In genomic region chr9:128882677-128883590, GRCh38 we compare ENCODE assay signal across 8 cellular contexts. TPM values are rescaled to one million over a fixed set of nuclear protein-coding genes. Genes with fewer than 3 reads are reported as not detected.
DNase-seq lines count a peak whose midpoint lies in the region; ATAC-seq and TF ChIP-seq lines count a peak whose summit lies in the region.

No MANE protein-coding gene starts in this region.

- H3K9me3 ChIP-seq in esophagus (ENCODE audit: control insufficient read depth in 2 of 2, insufficient read depth in 1 of 2, low read depth in 1 of 2, low read length in 1 of 2), result no peaks in the 10 kb centered on the region

- H3K4me3 ChIP-seq in GM12875 (ENCODE audit: low read depth, low read length), result peak overlapping the region; percentile 94
- H3K4me3 ChIP-seq in esophagus (ENCODE audit: low read depth in 1 of 2, low read length in 2 of 2), result peak overlapping the region; percentile 82 to 86

- H3K27me3 ChIP-seq in esophagus (ENCODE audit: control insufficient read depth in 1 of 2, insufficient read depth in 2 of 2, low read length in 2 of 2), result no peaks in the 10 kb centered on the region

- no peak for TF ChIP-seq CTCF in GM12875 (IDR thresholded peaks at IDR 0.05; ENCODE audit: borderline replicate concordance, insufficient read depth, low read depth, low read length)
- no peak for TF ChIP-seq CTCF in omental fat pad (IDR thresholded peaks at IDR 0.05)

- peak; percentile 9 for ATAC-seq in SK-N-SH treated with all-trans-retinoic acid at 6 μM for 48 hours
- peak; percentile 51 for ATAC-seq in omental fat pad (ENCODE audit: low FRiP score)
- no peak for ATAC-seq in GM21786 (IDR thresholded peaks at IDR 0.05; ENCODE audit: unreplicated experiment)
- ATAC-seq in HG03442 (IDR thresholded peaks at IDR 0.05; ENCODE audit: unreplicated experiment), result no peak

- WGBS in esophagus, 2 donors, result 0 to 1% methylated on average over 19 of the region's 19 CpGs

- in situ Hi-C loops in ACHN (cut with HindIII; ENCODE audit: low pct_ligation_motif_present, low pct_unique_long_range_greater_than_20kb, low sequenced_read_pairs), result no loop called here

- DNase-seq in ACHN, result peak; percentile 10
- no peak for DNase-seq in omental fat pad (ENCODE audit: low spot score)
- DNase-seq in foreskin melanocyte, result no peak

- peaks cover 8 to 28% of the 10 kb centered on the region in 2 donors for H3K4me1 ChIP-seq in esophagus (ENCODE audit: control insufficient read depth in 2 of 2, insufficient read depth in 2 of 2, low read length in 1 of 2)

- peaks cover 4 to 9% of the 10 kb centered on the region in 2 donors for H3K36me3 ChIP-seq in esophagus (ENCODE audit: control insufficient read depth in 2 of 2, insufficient read depth in 2 of 2, low read length in 1 of 2)

- H3K27ac ChIP-seq in esophagus (ENCODE audit: low read depth in 2 of 2, low read length in 1 of 2), result peak overlapping the region; percentile 95 to 96

TF ChIP-seq in SK-N-SH treated with all-trans-retinoic acid at 6 μM for 48 hours, 23 proteins besides CTCF, POLR2A, EP300 and RAD21:
- no peak for TF ChIP-seq ZFP30 (CRISPR knock-in tag; IDR thresholded peaks at IDR 0.05)
- TF ChIP-seq PPARA (CRISPR knock-in tag; IDR thresholded peaks at IDR 0.05; ENCODE audit: borderline replicate concordance), result no peak
- TF ChIP-seq ZNF565 (CRISPR knock-in tag; conservative IDR thresholded peaks at IDR 0.05; ENCODE audit: low read depth), result no peak
- TF ChIP-seq PATZ1 (CRISPR knock-in tag; IDR thresholded peaks at IDR 0.05; ENCODE audit: borderline replicate concordance), result no peak
- no peak for TF ChIP-seq ZNF70 (CRISPR knock-in tag; IDR thresholded peaks at IDR 0.05)
- no peak for TF ChIP-seq CREB5 (CRISPR knock-in tag; IDR thresholded peaks at IDR 0.05; ENCODE audit: low read depth)

RNA-seq across cellular contexts. Expression of gene LRRC8A, which starts 1.0 kb away (rescaled TPM):
- polyA plus RNA-seq in esophagus, result 10 to 100 TPM; 38.5 to 55.6 TPM
- total RNA-seq in omental fat pad, result 10 to 100 TPM; 37.8 to 67.1 (median 47.8) TPM

RNA-seq across cellular contexts. Expression of gene KYAT1, which starts 1.2 kb away (rescaled TPM):
- 1 to 10 TPM; 4.0 to 6.7 TPM for polyA plus RNA-seq in esophagus
- total RNA-seq in omental fat pad, result 1 to 10 TPM; 2.9 to 9.3 (median 4.1) TPM

RNA-seq across cellular contexts. Expression of gene PHYHD1, which starts 37.8 kb away (rescaled TPM):
- polyA plus RNA-seq in esophagus, result 10 to 100 TPM; 19.8 to 39.5 TPM
- 10 to 100 TPM; 14.4 to 43.8 (median 32.4) TPM for total RNA-seq in omental fat pad

RNA-seq across cellular contexts. Expression of gene SPOUT1, which starts 53.3 kb away (rescaled TPM):
- polyA plus RNA-seq in esophagus, result 10 to 100 TPM; 23.6 to 26.6 TPM
- 10 to 100 TPM; 15.1 to 25.1 (median 21.2) TPM for total RNA-seq in omental fat pad

Comparison
In these comparisons a context has a peak if more than half of its experiments do, and no peak if none do; other contexts are left out.
1. ATAC-seq: peak in SK-N-SH treated with all-trans-retinoic acid at 6 μM for 48 hours (single experiment) and omental fat pad (single experiment); none in GM21786 (single experiment) and HG03442 (single experiment).